33 cellular contexts compared by ENCODE assay signal in genomic region chr1:2110191-2110737, GRCh38.
"Had no signal": no experiment of that assay in that cellular context is flagged by ENCODE, and none has a peak within 500 bp of the region (broad histone marks: within the 10 kb centered on the region; RNA-seq: fewer than 3 reads in every experiment).

No MANE protein-coding gene starts in this region.

- ATAC-seq: activated CD8-positive, alpha-beta T cell treated with anti-CD3 and anti-CD28 coated beads for 36 hours; activated T-cell treated with anti-CD3 and anti-CD28 coated beads, Interleukin-2, amount 50 U/mL, for 4 hours; activated T-helper 17 cell treated with anti-CD3 and anti-CD28 coated beads, Interleukin-2, amount 50 U/mL, for 72 hours; gastrocnemius medialis; mucosa of descending colon; pancreas; stimulated activated naive B cell treated with anti-CD40 and anti-IgM and Interleukin-4, amounts not matched to agents 10 μg/mL and 1 μg/mL and 100 μg/mL, for 72 hours; WTC11 had no signal

- H3K27me3 Mint-ChIP-seq: activated CD8-positive, alpha-beta T cell treated with anti-CD3 and anti-CD28 coated beads for 36 hours; activated T-helper 17 cell treated with anti-CD3 and anti-CD28 coated beads, Interleukin-2, amount 50 U/mL, for 72 hours; central memory CD8-positive, alpha-beta T cell; stimulated activated naive B cell treated with anti-CD40 and anti-IgM and Interleukin-4, amounts not matched to agents 10 μg/mL and 1 μg/mL and 100 μg/mL, for 72 hours had no signal

- FAIRE-seq: colon, keratinocyte, pancreas had no signal

- H3K9me3 ChIP-seq: gastrocnemius medialis, mucosa of descending colon, pancreas, prostate gland, stomach, thyroid gland, upper lobe of left lung had no signal

- H3K36me3 ChIP-seq: gastrocnemius medialis, pancreas, prostate gland had no signal

- H3K9me3 Mint-ChIP-seq: activated CD8-positive, alpha-beta T cell treated with anti-CD3 and anti-CD28 coated beads for 36 hours; activated T-cell treated with anti-CD3 and anti-CD28 coated beads, Interleukin-2, amount 50 U/mL, for 4 hours; activated T-helper 17 cell treated with anti-CD3 and anti-CD28 coated beads, Interleukin-2, amount 50 U/mL, for 72 hours; central memory CD8-positive, alpha-beta T cell; nephron progenitor cell; stimulated activated naive B cell treated with anti-CD40 and anti-IgM and Interleukin-4, amounts not matched to agents 10 μg/mL and 1 μg/mL and 100 μg/mL, for 72 hours; T-helper 1 cell treated with Interleukin-12 subunit alpha and Interleukin-12 subunit beta and Interleukin-4 antibody, amounts not matched to agents 30 μg/mL and 1 μg/mL, for 36 hours; WTC11 had no signal

- H3K27ac Mint-ChIP-seq: activated CD8-positive, alpha-beta T cell treated with anti-CD3 and anti-CD28 coated beads for 36 hours; activated T-helper 17 cell treated with anti-CD3 and anti-CD28 coated beads, Interleukin-2, amount 50 U/mL, for 72 hours; nephron progenitor cell; T-helper 1 cell treated with Interleukin-12 subunit alpha and Interleukin-12 subunit beta and Interleukin-4 antibody, amounts not matched to agents 30 μg/mL and 1 μg/mL, for 36 hours; WTC11 had no signal

- DNase-seq: activated CD4-positive, alpha-beta T cell treated with anti-CD3 and anti-CD28 coated beads for 1 hour; activated CD4-positive, alpha-beta T cell treated with anti-CD3 and anti-CD28 coated beads, Interleukin-2, amount 50 U/mL, for 1 hour; activated CD8-positive, alpha-beta T cell treated with anti-CD3 and anti-CD28 coated beads for 36 hours; activated gamma-delta T cell treated with Interleukin-2 at 50 U/mL for 16 hours; activated naive CD4-positive, alpha-beta T cell treated with anti-CD3 and anti-CD28 coated beads, Interleukin-2, amount 50 U/mL, for 16 hours; activated T-cell treated with anti-CD3 and anti-CD28 coated beads, Interleukin-2, amount 50 U/mL, for 4 hours; amniotic stem cell; effector memory CD4-positive, alpha-beta T cell; erythroblast; gastrocnemius medialis; hippocampal formation; nephron progenitor cell; retina; stimulated activated CD4-positive, alpha-beta T cell treated with anti-CD3 and anti-CD28 coated beads, Interleukin-1b, Interleukin-23, amount 100 ng/mL, for 48 hours; stimulated activated CD4-positive, alpha-beta T cell treated with anti-CD3 and anti-CD28 coated beads, Interleukin-4, amount 100 ng/mL, for 4 hours; stimulated activated CD8-positive, alpha-beta memory T cell treated with anti-CD3 and anti-CD28 coated beads, Interleukin-4, amount 100 ng/mL, for 48 hours; stimulated activated naive B cell treated with anti-CD40 and anti-IgM and Interleukin-4, amounts not matched to agents 10 μg/mL and 1 μg/mL and 100 μg/mL, for 72 hours; stomach; SW 1271; T1000; thyroid gland had no signal

- H3K4me1 ChIP-seq: gastrocnemius medialis, pancreas, prostate gland had no signal

- H3K27me3 ChIP-seq: dorsolateral prefrontal cortex, pancreas, stomach, thyroid gland, upper lobe of left lung had no signal

- H3K4me3 ChIP-seq: dorsolateral prefrontal cortex, gastrocnemius medialis, mucosa of descending colon, pancreas, prostate gland, smooth muscle cell, stomach, thyroid gland, upper lobe of left lung had no signal

- H3K27ac ChIP-seq: dorsolateral prefrontal cortex, gastrocnemius medialis, pancreas, prostate gland, stomach, thyroid gland, upper lobe of left lung had no signal

- H3K4me2 ChIP-seq: smooth muscle cell had no signal

- H3K4me1 Mint-ChIP-seq: activated T-helper 17 cell treated with anti-CD3 and anti-CD28 coated beads, Interleukin-2, amount 50 U/mL, for 72 hours; central memory CD8-positive, alpha-beta T cell had no signal

- H3K4me3 Mint-ChIP-seq: activated CD8-positive, alpha-beta T cell treated with anti-CD3 and anti-CD28 coated beads for 36 hours; activated T-cell treated with anti-CD3 and anti-CD28 coated beads, Interleukin-2, amount 50 U/mL, for 4 hours; activated T-helper 17 cell treated with anti-CD3 and anti-CD28 coated beads, Interleukin-2, amount 50 U/mL, for 72 hours; central memory CD8-positive, alpha-beta T cell; nephron progenitor cell; T-helper 1 cell treated with Interleukin-12 subunit alpha and Interleukin-12 subunit beta and Interleukin-4 antibody, amounts not matched to agents 30 μg/mL and 1 μg/mL, for 36 hours; WTC11 had no signal
